Comparison of ENCODE assay signal across 8 cellular contexts in the genomic region with DNA sequence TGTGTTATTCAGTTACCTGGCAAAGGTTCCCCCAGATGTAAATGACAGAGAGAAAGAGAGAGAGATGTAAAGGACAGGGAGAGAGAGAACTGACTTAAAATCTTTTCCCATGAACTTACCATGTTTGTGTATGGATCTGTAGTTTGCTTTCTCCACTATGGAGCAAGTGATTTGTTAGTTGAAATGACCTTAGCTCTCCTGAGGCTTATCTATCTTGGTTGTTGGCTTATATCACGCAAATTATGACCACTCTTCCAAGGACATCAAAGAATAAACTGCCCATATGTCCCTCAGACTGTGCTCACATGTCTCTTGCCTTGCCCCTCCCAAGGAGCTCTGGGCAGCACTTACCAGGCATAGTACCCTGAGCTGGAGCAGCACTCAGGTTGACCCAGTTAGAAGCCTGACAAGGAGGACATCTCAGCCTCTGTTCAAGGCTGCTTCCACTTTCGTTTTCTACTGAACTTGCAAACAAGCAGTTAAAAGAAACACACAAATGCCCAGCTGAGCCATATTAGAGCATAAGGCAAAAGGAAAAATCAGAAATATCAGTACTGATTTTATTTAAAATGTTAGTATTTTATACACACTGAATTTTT.
A peak's percentile ranks its signal among the peaks of the same experiment; 100 is the strongest.
DNase-seq lines count a peak whose midpoint lies in the region; ATAC-seq and TF ChIP-seq lines count a peak whose summit lies in the region.

No MANE protein-coding gene starts in this region.

- H3K27ac ChIP-seq in right lobe of liver (no peak overlapping the region), brain microvascular endothelial cell (no peak overlapping the region)

- peaks cover 0 to 4% (median 0%) of the 10 kb centered on the region in 4 donors for H3K4me1 ChIP-seq in right lobe of liver

- peaks cover 11% of the 10 kb centered on the region for H3K4me1 Mint-ChIP-seq in activated CD4-positive, alpha-beta T cell treated with anti-CD3 and anti-CD28 coated beads for 36 hours

- no peaks in the 10 kb centered on the region for H3K9me3 ChIP-seq in right lobe of liver

- POLR2A ChIA-PET in activated CD4-positive, alpha-beta T cell treated with anti-CD3 and anti-CD28 coated beads for 36 hours (lab: Charles Lee): no interaction called here

- intact Hi-C loops in activated CD4-positive, alpha-beta T cell treated with anti-CD3 and anti-CD28 coated beads for 36 hours (cut with DNase I, micrococcal nuclease): no loop called here
- intact Hi-C loops in right lobe of liver (cut with DNase I): no loop called here

- no peaks in the 10 kb centered on the region for H3K36me3 ChIP-seq in right lobe of liver
- no peaks in the 10 kb centered on the region for H3K36me3 ChIP-seq in brain microvascular endothelial cell (replicated peaks)

- no peak overlapping the region for H3K4me3 Mint-ChIP-seq in activated CD4-positive, alpha-beta T cell treated with anti-CD3 and anti-CD28 coated beads for 36 hours

- H3K9me3 Mint-ChIP-seq in activated CD4-positive, alpha-beta T cell treated with anti-CD3 and anti-CD28 coated beads for 36 hours (ENCODE audit: low read depth): no peaks in the 10 kb centered on the region

- in situ Hi-C loops in brain microvascular endothelial cell (cut with HindIII; ENCODE audit: low pct_ligation_motif_present, low sequenced_read_pairs): no loop called here

- H3K4me3 ChIP-seq in right lobe of liver: peak overlapping the region in 1 of 3 donors; percentile 34
- H3K4me3 ChIP-seq in brain microvascular endothelial cell (ENCODE audit: low read depth, low read length): no peak overlapping the region

- no peak for TF ChIP-seq CTCF in right lobe of liver (IDR thresholded peaks at IDR 0.05)
- no peak for TF ChIP-seq CTCF in brain microvascular endothelial cell (IDR thresholded peaks at IDR 0.05; ENCODE audit: low read depth, low read length, missing control alignments)

- H3K27me3 Mint-ChIP-seq in activated CD4-positive, alpha-beta T cell treated with anti-CD3 and anti-CD28 coated beads for 36 hours: peaks cover 2% of the 10 kb centered on the region

- peak; percentile 7 for DNase-seq in activated CD4-positive, alpha-beta T cell treated with anti-CD3 and anti-CD28 coated beads for 36 hours
- DNase-seq in activated CD4-positive, alpha-beta T cell treated with anti-CD3 and anti-CD28 coated beads for 1 hour: no peak
- peak; percentile 19 for DNase-seq in RPMI8226
- no peak for DNase-seq in right lobe of liver
- DNase-seq in stimulated activated CD4-positive, alpha-beta T cell treated with anti-CD3 and anti-CD28 coated beads, Interleukin-15, amount 100 ng/mL, for 24 hours: no peak
- no peak for DNase-seq in brain microvascular endothelial cell
- DNase-seq in NCI-H2227 treated with DMSO at 0.1 percent for 48 hours (lab: John Stamatoyannopoulos, UW): no peak

- CTCF ChIA-PET in activated CD4-positive, alpha-beta T cell treated with anti-CD3 and anti-CD28 coated beads for 36 hours (lab: Charles Lee): interaction anchor here (0.9 to 1.2 kb wide), 4 partner anchors 8 to 38 kb away, joined by 3 read pairs; no protein-coding TSS in a partner anchor

- H3K27me3 ChIP-seq in right lobe of liver: no peaks in the 10 kb centered on the region
- H3K27me3 ChIP-seq in brain microvascular endothelial cell (replicated peaks): peaks cover 6% of the 10 kb centered on the region

- peak overlapping the region; percentile 4 for H3K27ac Mint-ChIP-seq in activated CD4-positive, alpha-beta T cell treated with anti-CD3 and anti-CD28 coated beads for 36 hours

- 13% methylated on average over 2 of the region's 2 CpGs for WGBS in right lobe of liver (ENCODE audit: insufficient coverage, low coverage, low lambda C conversion rate, missing lambda C conversion rate)

- peak; percentile 63 for ATAC-seq in activated CD4-positive, alpha-beta T cell treated with anti-CD3 and anti-CD28 coated beads for 36 hours
- ATAC-seq in HG02763 (IDR thresholded peaks at IDR 0.05; ENCODE audit: unreplicated experiment) (peak; percentile 93), right lobe of liver (peak; percentile 76 to 91 (median 88))

- no peak for TF ChIP-seq POLR2A in right lobe of liver (IDR thresholded peaks at IDR 0.05)

- no peaks in the 10 kb centered on the region for H3K36me3 Mint-ChIP-seq in activated CD4-positive, alpha-beta T cell treated with anti-CD3 and anti-CD28 coated beads for 36 hours (ENCODE audit: low read depth)

Comparison
In these comparisons a context has a peak if more than half of its experiments do, and no peak if none do; other contexts are left out.
1. DNase-seq: peak in activated CD4-positive, alpha-beta T cell treated with anti-CD3 and anti-CD28 coated beads for 36 hours (single experiment) and RPMI8226 (single experiment); none in activated CD4-positive, alpha-beta T cell treated with anti-CD3 and anti-CD28 coated beads for 1 hour (single experiment), right lobe of liver (0 of 3), stimulated activated CD4-positive, alpha-beta T cell treated with anti-CD3 and anti-CD28 coated beads, Interleukin-15, amount 100 ng/mL, for 24 hours (single experiment), brain microvascular endothelial cell (single experiment) and NCI-H2227 treated with DMSO at 0.1 percent for 48 hours (single experiment).
2. Peak in every context shown above with its lines, with median percentiles within 50 percentile points of each other: ATAC-seq.